19 cellular contexts compared by ENCODE assay signal in genomic region chr17:70074991-70075390, GRCh38. TPM values are rescaled to one million over a fixed set of nuclear protein-coding genes. Genes with fewer than 3 reads are reported as not detected.
A peak's percentile ranks its signal among the peaks of the same experiment; 100 is the strongest.
DNase-seq lines count a peak whose midpoint lies in the region; FAIRE-seq and TF ChIP-seq lines count a peak whose summit lies in the region.
"Had no signal": no experiment of that assay in that cellular context is flagged by ENCODE, and none has a peak within 500 bp of the region (broad histone marks: within the 10 kb centered on the region; RNA-seq: fewer than 3 reads in every experiment).

KCNJ16 (plus strand) TSS chr17:70075225; CDS start chr17:70132088, 56,863 bp downstream.

- H3K27me3 ChIP-seq in endodermal cell (ENCODE audit: control insufficient read depth, insufficient read depth, low read length, poor library complexity, severe bottlenecking) (no peaks in the 10 kb centered on the region), parathyroid adenoma (ENCODE audit: control insufficient read depth, insufficient read depth, low read length) (no peaks in the 10 kb centered on the region)
- H3K27me3 ChIP-seq: esophagus squamous epithelium, neutrophil had no signal

- H3K4me3 Mint-ChIP-seq in endodermal cell = no peak within 1 kb of the TSS
- H3K4me3 Mint-ChIP-seq: activated CD8-positive, alpha-beta T cell treated with anti-CD3 and anti-CD28 coated beads for 36 hours; dendritic cell treated with granulocyte-macrophage colony-stimulating factor and Interleukin-4, amounts not matched to agents 40 ng/mL and 50 ng/mL, for 4 days; memory B cell; stimulated activated naive CD8-positive, alpha-beta T cell treated with anti-CD3 and anti-CD28 coated beads, Interleukin-15, Interleukin-2, amounts not matched to agents 100 ng/mL and 50 ng/mL, for 24 hours had no signal

- peaks cover 15% of the 10 kb centered on the region for H3K4me1 Mint-ChIP-seq in endodermal cell
- H3K4me1 Mint-ChIP-seq: memory B cell had no signal

- peaks cover 6% of the 10 kb centered on the region for H3K4me1 ChIP-seq in endodermal cell (ENCODE audit: control insufficient read depth, insufficient read depth, low read length)
- peaks cover 33% of the 10 kb centered on the region for H3K4me1 ChIP-seq in parathyroid adenoma

- H3K4me3 ChIP-seq in endodermal cell (ENCODE audit: low read length) (peak within 1 kb of the TSS; percentile 44), parathyroid adenoma (ENCODE audit: low read depth, low read length) (peak within 1 kb of the TSS; percentile 86)
- H3K4me3 ChIP-seq: esophagus squamous epithelium had no signal

- no peak within 1 kb of the TSS for H3K27ac Mint-ChIP-seq in endodermal cell
- H3K27ac Mint-ChIP-seq: activated CD8-positive, alpha-beta T cell treated with anti-CD3 and anti-CD28 coated beads for 36 hours; dendritic cell treated with granulocyte-macrophage colony-stimulating factor and Interleukin-4, amounts not matched to agents 40 ng/mL and 50 ng/mL, for 4 days; memory B cell; stimulated activated naive CD8-positive, alpha-beta T cell treated with anti-CD3 and anti-CD28 coated beads, Interleukin-15, Interleukin-2, amounts not matched to agents 100 ng/mL and 50 ng/mL, for 24 hours had no signal

- no peak for FAIRE-seq in frontal cortex (lab: Jason Lieb, UNC)

- peak within 1 kb of the TSS; percentile 16 for H3K9ac ChIP-seq in endodermal cell (ENCODE audit: extremely low read depth, low read length, poor library complexity, severe bottlenecking)
- H3K9ac ChIP-seq in parathyroid adenoma = peak within 1 kb of the TSS; percentile 25
- H3K9ac ChIP-seq: SK-N-SH had no signal

- H3K27me3 Mint-ChIP-seq in endodermal cell (ENCODE audit: insufficient read depth) = no peaks in the 10 kb centered on the region
- H3K27me3 Mint-ChIP-seq: memory B cell had no signal

- H3K4me2 ChIP-seq in parathyroid adenoma (ENCODE audit: low read length) = peak within 1 kb of the TSS; percentile 87
- H3K4me2 ChIP-seq: SK-N-SH had no signal

- H3K27ac ChIP-seq in endodermal cell (ENCODE audit: low read depth, low read length) (no peak within 1 kb of the TSS), parathyroid adenoma (peak within 1 kb of the TSS; percentile 95)
- H3K27ac ChIP-seq: esophagus squamous epithelium, neutrophil had no signal

- H3K9me3 Mint-ChIP-seq in endodermal cell = no peaks in the 10 kb centered on the region
- H3K9me3 Mint-ChIP-seq: activated CD8-positive, alpha-beta T cell treated with anti-CD3 and anti-CD28 coated beads for 36 hours; dendritic cell treated with granulocyte-macrophage colony-stimulating factor and Interleukin-4, amounts not matched to agents 40 ng/mL and 50 ng/mL, for 4 days; stimulated activated naive CD8-positive, alpha-beta T cell treated with anti-CD3 and anti-CD28 coated beads, Interleukin-15, Interleukin-2, amounts not matched to agents 100 ng/mL and 50 ng/mL, for 24 hours had no signal

- peak within 1 kb of the TSS; percentile 39 for H2AFZ ChIP-seq in parathyroid adenoma

- no peaks in the 10 kb centered on the region for H3K36me3 Mint-ChIP-seq in endodermal cell (ENCODE audit: low read depth)
- H3K36me3 Mint-ChIP-seq: memory B cell had no signal

- H3K9me3 ChIP-seq in endodermal cell (ENCODE audit: control insufficient read depth, low read length) = no peaks in the 10 kb centered on the region
- no peaks in the 10 kb centered on the region for H3K9me3 ChIP-seq in parathyroid adenoma (ENCODE audit: control insufficient read depth, low read length)
- H3K9me3 ChIP-seq: esophagus squamous epithelium, neutrophil, SK-N-SH had no signal

- H3K79me2 ChIP-seq in parathyroid adenoma = peaks cover 32% of the 10 kb centered on the region

- 78 to 82% methylated on average over 2 to 3 of the region's 3 CpGs for WGBS in endodermal cell (ENCODE audit: insufficient coverage in 1 of 2, insufficient read length in 1 of 2), 2 experiments

- DNase-seq in Caki2 (ENCODE audit: low read depth) = peak; percentile 99
- peak; percentile 18 for DNase-seq in NCI-H345 treated with DMSO at 0.1 percent for 48 hours (lab: John Stamatoyannopoulos, UW; ENCODE audit: unreplicated experiment)
- DNase-seq in endodermal cell = no peak
- DNase-seq in frontal cortex (ENCODE audit: low spot score in 2 of 2) = no peak
- no peak for DNase-seq in activated CD8-positive, alpha-beta memory T cell treated with anti-CD3 and anti-CD28 coated beads, Interleukin-2, amount 50 U/mL, for 4 hours
- no peak for DNase-seq in D341Med (ENCODE audit: low spot score)
- DNase-seq in NCI-H2029 treated with DMSO at 0.1 percent for 48 hours (lab: John Stamatoyannopoulos, UW) = no peak
- DNase-seq: activated CD8-positive, alpha-beta T cell treated with anti-CD3 and anti-CD28 coated beads for 36 hours; amygdala; DMS79; esophagus squamous epithelium; Karpas-422; SK-N-SH had no signal

- H3K36me3 ChIP-seq in endodermal cell (ENCODE audit: control insufficient read depth, insufficient read depth, low read length) (no peaks in the 10 kb centered on the region), parathyroid adenoma (ENCODE audit: control insufficient read depth, insufficient read depth, low read length) (no peaks in the 10 kb centered on the region)
- H3K36me3 ChIP-seq: esophagus squamous epithelium, neutrophil had no signal

- in situ Hi-C loops in Caki2 (cut with HindIII; ENCODE audit: low pct_unique_long_range_greater_than_20kb, low sequenced_read_pairs) = no loop called here

- TF ChIP-seq CTCF in endodermal cell (conservative IDR thresholded peaks at IDR 0.05) (no peak), parathyroid adenoma (IDR thresholded peaks at IDR 0.05) (no peak)

RNA-seq across cellular contexts. Expression of gene KCNJ16, which starts in this region (rescaled TPM):
- 38.1 and 44.6 TPM in 2 replicates for total RNA-seq in Caki2 (2014; rRNA removed; shearing (Covaris generic); ENCODE audit: low replicate concordance)
- total RNA-seq in endodermal cell (1 to 10 TPM in 1 of 2 donors, under 1 TPM in 1; 0.68 to 1.5 TPM), frontal cortex (6.9 TPM)
- polyA plus RNA-seq in endodermal cell (2013, experiment 1 of 2) = 0.96 TPM
- 0.29 TPM for polyA plus RNA-seq in endodermal cell (2013, experiment 2 of 2)
- total RNA-seq: activated CD8-positive, alpha-beta T cell treated with anti-CD3 and anti-CD28 coated beads for 36 hours; OCI-LY7 had no signal
- polyA plus RNA-seq: SK-N-SH had no signal

Comparison
In these comparisons a context has a peak if more than half of its experiments do, and no peak if none do; other contexts are left out.
1. DNase-seq: peak in Caki2 (single experiment) and NCI-H345 treated with DMSO at 0.1 percent for 48 hours (single experiment); none in endodermal cell (single experiment), frontal cortex (0 of 2), activated CD8-positive, alpha-beta memory T cell treated with anti-CD3 and anti-CD28 coated beads, Interleukin-2, amount 50 U/mL, for 4 hours (single experiment), D341Med (single experiment) and NCI-H2029 treated with DMSO at 0.1 percent for 48 hours (single experiment).